In genomic region chr20:17606001-17606400, GRCh38 we compare ENCODE assay signal across 17 cellular contexts. TPM values are rescaled to one million over a fixed set of nuclear protein-coding genes. Genes with fewer than 3 reads are reported as not detected.
A peak's percentile ranks its signal among the peaks of the same experiment; 100 is the strongest.
DNase-seq lines count a peak whose midpoint lies in the region; ATAC-seq and TF ChIP-seq lines count a peak whose summit lies in the region.
"Had no signal": no experiment of that assay in that cellular context is flagged by ENCODE, and none has a peak within 500 bp of the region (broad histone marks: within the 10 kb centered on the region; RNA-seq: fewer than 3 reads in every experiment).

No MANE protein-coding gene starts in this region.

- no peaks in the 10 kb centered on the region for H3K27me3 ChIP-seq in sigmoid colon
- H3K27me3 ChIP-seq: SJCRH30 had no signal

- H3K9me3 ChIP-seq in sigmoid colon, result no peaks in the 10 kb centered on the region
- H3K9me3 ChIP-seq: A549, SJCRH30 had no signal

- TF ChIP-seq EP300 in sigmoid colon (IDR thresholded peaks at IDR 0.05), result no peak

- no peak for TF ChIP-seq POLR2A in sigmoid colon (IDR thresholded peaks at IDR 0.05)

- ATAC-seq in GM21528 (IDR thresholded peaks at IDR 0.05; ENCODE audit: low FRiP score, unreplicated experiment) (no peak), HG03460 (IDR thresholded peaks at IDR 0.05; ENCODE audit: unreplicated experiment) (no peak)

- in situ Hi-C loops in SK-MEL-5 (cut with HindIII; ENCODE audit: low pct_unique_long_range_greater_than_20kb, low sequenced_read_pairs), result no loop called here

- no peak for TF ChIP-seq CTCF in C4-2B (conservative IDR thresholded peaks at IDR 0.05)
- no peak for TF ChIP-seq CTCF in sigmoid colon (IDR thresholded peaks at IDR 0.05)

- peaks cover 15 to 92% (median 34%) of the 10 kb centered on the region in 4 donors for H3K36me3 ChIP-seq in sigmoid colon

- intact Hi-C loops in sigmoid colon (cut with DNase I), result no loop called here

- DNase-seq in SK-MEL-5 (ENCODE audit: low read depth, low spot score) (peak; percentile 57), foreskin melanocyte (peak; percentile 42), sigmoid colon (no peak), NCI-H226 (no peak), C1 segment of cervical spinal cord (lab: John Stamatoyannopoulos, UW) (no peak)
- DNase-seq: COR-L47, DMS153, H9, NCI-H1417 treated with DMSO at 0.1 percent for 48 hours, NCI-H2171, NCI-H748 treated with DMSO at 0.1 percent for 48 hours, SJCRH30 had no signal

- H3K4me3 ChIP-seq in sigmoid colon, result no peak overlapping the region
- H3K4me3 ChIP-seq: A549, SJCRH30 had no signal

- 37 to 80% methylated on average over 2 of the region's 2 CpGs for WGBS in sigmoid colon, 2 donors

- H3K4me1 ChIP-seq in sigmoid colon, result peaks cover 0 to 99% (median 96%) of the 10 kb centered on the region in 4 donors
- H3K4me1 ChIP-seq: SJCRH30 had no signal

- H3K27ac ChIP-seq in C4-2B (peak overlapping the region; percentile 90), sigmoid colon (peak overlapping the region; percentile 51 to 100 (median 76))
- H3K27ac ChIP-seq: HL-60, SJCRH30 had no signal

RNA-seq across cellular contexts. Expression of gene DSTN, which starts 36.1 kb away (rescaled TPM):
- total RNA-seq in SK-MEL-5 (2014; rRNA removed; shearing (Covaris generic)), result 180 and 190 TPM in 2 replicates
- polyA plus RNA-seq in SK-MEL-5 (2015; cell fraction: cytosol; rRNA removed), result 247 and 260 TPM in 2 replicates
- 41.7 and 43.9 TPM in 2 replicates for polyA plus RNA-seq in SK-MEL-5 (2015; cell fraction: nucleus; rRNA removed)
- 1,000 to 10,000 TPM; 1,872 to 2,237 (median 1,948) TPM for total RNA-seq in sigmoid colon
- 100 to 1,000 TPM; 429 to 672 (median 586) TPM for polyA plus RNA-seq in sigmoid colon

Comparison
In these comparisons a context has a peak if more than half of its experiments do, and no peak if none do; other contexts are left out.
1. DNase-seq: peak in SK-MEL-5 (single experiment) and foreskin melanocyte (single experiment); none in sigmoid colon (single experiment), NCI-H226 (single experiment) and C1 segment of cervical spinal cord (0 of 14).